In genomic region chr15:29896062-29896461, GRCh38 we compare ENCODE assay signal across 32 cellular contexts.
"Had no signal": no experiment of that assay in that cellular context is flagged by ENCODE, and none has a peak within 500 bp of the region (broad histone marks: within the 10 kb centered on the region; RNA-seq: fewer than 3 reads in every experiment).

No MANE protein-coding gene starts in this region.

- H3K27ac ChIP-seq: ascending aorta, cardiac muscle cell, VCaP had no signal

- H3K4me1 ChIP-seq: ascending aorta had no signal

- ATAC-seq: activated CD8-positive, alpha-beta memory T cell treated with anti-CD3 and anti-CD28 coated beads, Interleukin-2, amount 10 ng/mL, durations not matched to agents 7 days and 5 days; activated CD8-positive, alpha-beta T cell treated with anti-CD3 and anti-CD28 coated beads, Interleukin-2, amount 10 ng/mL, durations not matched to agents 7 days and 5 days; activated naive CD8-positive, alpha-beta T cell treated with anti-CD3 and anti-CD28 coated beads, Interleukin-2, amount 50 U/mL, for 24 hours had no signal

- H3K9me3 Mint-ChIP-seq: activated CD4-positive, alpha-beta T cell treated with anti-CD3 and anti-CD28 coated beads, Interleukin-2, amount 10 ng/mL, durations not matched to agents 7 days and 5 days; activated T-helper 2 cell treated with anti-CD3 and anti-CD28 coated beads, Interferon-gamma antibody, Interleukin-2, Interleukin-4, amounts not matched to agents 10 μg/mL and 5 μg/mL and 100 μg/mL, durations not matched to agents 14 hours and 24 hours and 36 hours; T-helper 1 cell treated with Interleukin-12 subunit alpha and Interleukin-12 subunit beta and Interleukin-4 antibody, amounts not matched to agents 30 μg/mL and 1 μg/mL, for 36 hours had no signal

- H3K27ac Mint-ChIP-seq: activated B cell treated with CpG ODN at 0.5 μM for 24 hours; activated CD4-positive, alpha-beta memory T cell treated with anti-CD3 and anti-CD28 coated beads, Interleukin-2, amount 10 ng/mL, durations not matched to agents 7 days and 5 days; activated CD4-positive, alpha-beta T cell treated with anti-CD3 and anti-CD28 coated beads, Interleukin-2, amount 10 ng/mL, durations not matched to agents 7 days and 5 days; activated CD8-positive, alpha-beta memory T cell treated with anti-CD3 and anti-CD28 coated beads, Interleukin-2, amount 10 ng/mL, durations not matched to agents 7 days and 5 days; activated CD8-positive, alpha-beta T cell treated with anti-CD3 and anti-CD28 coated beads, Interleukin-2, amount 10 ng/mL, durations not matched to agents 7 days and 5 days; activated naive CD4-positive, alpha-beta T cell treated with anti-CD3 and anti-CD28 coated beads, Interleukin-2, amount 10 ng/mL, durations not matched to agents 7 days and 5 days; activated naive CD4-positive, alpha-beta T cell treated with anti-CD3 and anti-CD28 coated beads, Interleukin-2, amount 50 U/mL, for 24 hours; activated naive CD8-positive, alpha-beta T cell; activated naive CD8-positive, alpha-beta T cell treated with anti-CD3 and anti-CD28 coated beads, Interleukin-2, amount 10 ng/mL, durations not matched to agents 7 days and 5 days; activated naive CD8-positive, alpha-beta T cell treated with anti-CD3 and anti-CD28 coated beads, Interleukin-2, amount 50 U/mL, for 24 hours; activated T-cell treated with anti-CD3 and anti-CD28 coated beads, Interleukin-2, amount 50 U/mL, for 24 hours; activated T-helper 2 cell treated with anti-CD3 and anti-CD28 coated beads, Interferon-gamma antibody, Interleukin-2, Interleukin-4, amounts not matched to agents 10 μg/mL and 5 μg/mL and 100 μg/mL, durations not matched to agents 14 hours and 24 hours and 36 hours; brain; T-helper 1 cell treated with Interleukin-12 subunit alpha and Interleukin-12 subunit beta and Interleukin-4 antibody, amounts not matched to agents 30 μg/mL and 1 μg/mL, for 36 hours; T-helper 2 cell treated with Interferon-gamma antibody and Interleukin-4, amounts not matched to agents 5 μg/mL and 100 μg/mL, for 36 hours had no signal

- H3K9me3 ChIP-seq: ascending aorta had no signal

- H3K4me1 Mint-ChIP-seq: activated B cell treated with CpG ODN at 0.5 μM for 24 hours; activated CD4-positive, alpha-beta memory T cell treated with anti-CD3 and anti-CD28 coated beads, Interleukin-2, amount 10 ng/mL, durations not matched to agents 7 days and 5 days; activated CD4-positive, alpha-beta T cell treated with anti-CD3 and anti-CD28 coated beads, Interleukin-2, amount 10 ng/mL, durations not matched to agents 7 days and 5 days; activated CD8-positive, alpha-beta memory T cell treated with anti-CD3 and anti-CD28 coated beads, Interleukin-2, amount 10 ng/mL, durations not matched to agents 7 days and 5 days; activated naive CD4-positive, alpha-beta T cell treated with anti-CD3 and anti-CD28 coated beads, Interleukin-2, amount 10 ng/mL, durations not matched to agents 7 days and 5 days; activated naive CD4-positive, alpha-beta T cell treated with anti-CD3 and anti-CD28 coated beads, Interleukin-2, amount 50 U/mL, for 24 hours; activated naive CD8-positive, alpha-beta T cell treated with anti-CD3 and anti-CD28 coated beads, Interleukin-2, amount 10 ng/mL, durations not matched to agents 7 days and 5 days; activated naive CD8-positive, alpha-beta T cell treated with anti-CD3 and anti-CD28 coated beads, Interleukin-2, amount 50 U/mL, for 24 hours; brain had no signal

- H3K27me3 ChIP-seq: ascending aorta, cardiac muscle cell had no signal

- H3K36me3 Mint-ChIP-seq: activated CD8-positive, alpha-beta memory T cell treated with anti-CD3 and anti-CD28 coated beads, Interleukin-2, amount 10 ng/mL, durations not matched to agents 7 days and 5 days; activated naive CD4-positive, alpha-beta T cell treated with anti-CD3 and anti-CD28 coated beads, Interleukin-2, amount 10 ng/mL, durations not matched to agents 7 days and 5 days; activated naive CD8-positive, alpha-beta T cell treated with anti-CD3 and anti-CD28 coated beads, Interleukin-2, amount 10 ng/mL, durations not matched to agents 7 days and 5 days had no signal

- H3K27me3 Mint-ChIP-seq: activated B cell treated with CpG ODN at 0.5 μM for 24 hours; activated CD4-positive, alpha-beta memory T cell treated with anti-CD3 and anti-CD28 coated beads, Interleukin-2, amount 10 ng/mL, durations not matched to agents 7 days and 5 days; activated CD8-positive, alpha-beta memory T cell treated with anti-CD3 and anti-CD28 coated beads, Interleukin-2, amount 10 ng/mL, durations not matched to agents 7 days and 5 days; activated naive CD8-positive, alpha-beta T cell treated with anti-CD3 and anti-CD28 coated beads, Interleukin-2, amount 10 ng/mL, durations not matched to agents 7 days and 5 days had no signal

- H3K36me3 ChIP-seq: ascending aorta, cardiac muscle cell had no signal

- H3K4me3 ChIP-seq: ascending aorta, cardiac muscle cell had no signal

- DNase-seq: activated B cell treated with CpG ODN at 0.5 μM for 24 hours; activated CD4-positive, alpha-beta memory T cell treated with anti-CD3 and anti-CD28 coated beads, Interleukin-2, amount 10 ng/mL, durations not matched to agents 7 days and 5 days; activated CD4-positive, alpha-beta T cell treated with anti-CD3 and anti-CD28 coated beads for 4 hours; activated CD4-positive, alpha-beta T cell treated with anti-CD3 and anti-CD28 coated beads, Interleukin-2, amount 10 ng/mL, durations not matched to agents 7 days and 5 days; activated CD4-positive, alpha-beta T cell treated with anti-CD3 and anti-CD28 coated beads, Interleukin-2, amount 50 U/mL, for 48 hours; activated CD4-positive, CD25-positive, alpha-beta regulatory T cell treated with anti-CD3 and anti-CD28 coated beads, Interleukin-2, amount 50 U/mL, for 72 hours; activated CD8-positive, alpha-beta memory T cell treated with anti-CD3 and anti-CD28 coated beads for 24 hours; activated CD8-positive, alpha-beta memory T cell treated with anti-CD3 and anti-CD28 coated beads, Interleukin-2, amount 10 ng/mL, durations not matched to agents 7 days and 5 days; activated CD8-positive, alpha-beta memory T cell treated with anti-CD3 and anti-CD28 coated beads, Interleukin-2, amount 50 U/mL, for 48 hours; activated CD8-positive, alpha-beta T cell treated with anti-CD3 and anti-CD28 coated beads, Interleukin-2, amount 10 ng/mL, durations not matched to agents 7 days and 5 days; activated effector memory CD4-positive, alpha-beta T cell treated with Interleukin-2 at 50 U/mL for 16 hours; activated gamma-delta T cell; activated naive CD4-positive, alpha-beta T cell treated with anti-CD3 and anti-CD28 coated beads, Interleukin-2, amount 10 ng/mL, durations not matched to agents 7 days and 5 days; activated naive CD4-positive, alpha-beta T cell treated with Interleukin-2 at 50 U/mL for 16 hours; activated naive CD8-positive, alpha-beta T cell treated with anti-CD3 and anti-CD28 coated beads, Interleukin-2, amount 10 ng/mL, durations not matched to agents 7 days and 5 days; activated naive CD8-positive, alpha-beta T cell treated with anti-CD3 and anti-CD28 coated beads, Interleukin-2, amount 50 U/mL, for 24 hours; activated T-cell treated with anti-CD3 and anti-CD28 coated beads, Interleukin-2, amount 50 U/mL, for 24 hours; activated T-cell treated with anti-CD3 and anti-CD28 coated beads, Interleukin-2, amount 50 U/mL, for 48 hours; anterior cingulate cortex; central memory CD4-positive, alpha-beta T cell; T-helper 1 cell; T-helper 2 cell; T-helper 9 cell had no signal

- H3K4me3 Mint-ChIP-seq: activated B cell treated with CpG ODN at 0.5 μM for 24 hours; activated CD4-positive, alpha-beta memory T cell treated with anti-CD3 and anti-CD28 coated beads, Interleukin-2, amount 10 ng/mL, durations not matched to agents 7 days and 5 days; activated CD4-positive, alpha-beta T cell treated with anti-CD3 and anti-CD28 coated beads, Interleukin-2, amount 10 ng/mL, durations not matched to agents 7 days and 5 days; activated CD8-positive, alpha-beta memory T cell treated with anti-CD3 and anti-CD28 coated beads, Interleukin-2, amount 10 ng/mL, durations not matched to agents 7 days and 5 days; activated CD8-positive, alpha-beta T cell treated with anti-CD3 and anti-CD28 coated beads, Interleukin-2, amount 10 ng/mL, durations not matched to agents 7 days and 5 days; activated naive CD4-positive, alpha-beta T cell treated with anti-CD3 and anti-CD28 coated beads, Interleukin-2, amount 10 ng/mL, durations not matched to agents 7 days and 5 days; activated naive CD4-positive, alpha-beta T cell treated with anti-CD3 and anti-CD28 coated beads, Interleukin-2, amount 50 U/mL, for 24 hours; activated naive CD8-positive, alpha-beta T cell; activated naive CD8-positive, alpha-beta T cell treated with anti-CD3 and anti-CD28 coated beads, Interleukin-2, amount 10 ng/mL, durations not matched to agents 7 days and 5 days; activated naive CD8-positive, alpha-beta T cell treated with anti-CD3 and anti-CD28 coated beads, Interleukin-2, amount 50 U/mL, for 24 hours; activated T-cell treated with anti-CD3 and anti-CD28 coated beads, Interleukin-2, amount 50 U/mL, for 24 hours; brain; T-helper 1 cell treated with Interleukin-12 subunit alpha and Interleukin-12 subunit beta and Interleukin-4 antibody, amounts not matched to agents 30 μg/mL and 1 μg/mL, for 36 hours; T-helper 2 cell treated with Interferon-gamma antibody and Interleukin-4, amounts not matched to agents 5 μg/mL and 100 μg/mL, for 36 hours had no signal
